Comparison of ENCODE assay signal across 19 cellular contexts in genomic region chr6:84346372-84346771, GRCh38.
DNase-seq lines count a peak whose midpoint lies in the region; ATAC-seq, FAIRE-seq and TF ChIP-seq lines count a peak whose summit lies in the region.
"Had no signal": no experiment of that assay in that cellular context is flagged by ENCODE, and none has a peak within 500 bp of the region (broad histone marks: within the 10 kb centered on the region; RNA-seq: fewer than 3 reads in every experiment).

No MANE protein-coding gene starts in this region.

- H3K4me1 Mint-ChIP-seq in osteocyte (ENCODE audit: unreplicated experiment), result no peaks in the 10 kb centered on the region
- H3K4me1 Mint-ChIP-seq: naive B cell had no signal

- H3F3A ChIP-seq in Loucy (ENCODE audit: low read depth), result no peaks in the 10 kb centered on the region

- no peaks in the 10 kb centered on the region for H3K4me1 ChIP-seq in Loucy (ENCODE audit: insufficient read depth, low read length, poor library complexity, severe bottlenecking)
- H3K4me1 ChIP-seq: esophagus squamous epithelium, left lung, thyroid gland had no signal

- no peaks in the 10 kb centered on the region for H3K36me3 Mint-ChIP-seq in osteocyte (ENCODE audit: unreplicated experiment)
- H3K36me3 Mint-ChIP-seq: naive B cell had no signal

- H4K20me1 ChIP-seq in Loucy (ENCODE audit: insufficient read depth, low read length, poor library complexity, severe bottlenecking), result no peaks in the 10 kb centered on the region

- H3K27me3 ChIP-seq in Loucy (ENCODE audit: insufficient read depth, low read length, poor library complexity, severe bottlenecking), result no peaks in the 10 kb centered on the region
- H3K27me3 ChIP-seq in bronchial epithelial cell (ENCODE audit: control insufficient read depth, insufficient read depth, low read length), result no peaks in the 10 kb centered on the region
- H3K27me3 ChIP-seq: esophagus squamous epithelium, left lung, thyroid gland had no signal

- no peak overlapping the region for H2AFZ ChIP-seq in Loucy (ENCODE audit: low read length)

- H3K9me3 ChIP-seq in Loucy (ENCODE audit: insufficient read depth, low read depth, low read length), result no peaks in the 10 kb centered on the region
- H3K9me3 ChIP-seq: esophagus squamous epithelium, left lung, thyroid gland had no signal

- no peaks in the 10 kb centered on the region for H3K9me3 Mint-ChIP-seq in osteocyte (ENCODE audit: unreplicated experiment)

- no peak overlapping the region for H3K4me2 ChIP-seq in Loucy (ENCODE audit: low read depth, low read length, poor library complexity, severe bottlenecking)
- H3K4me2 ChIP-seq: KMS-11 had no signal

- peaks cover 39% of the 10 kb centered on the region for H3K27me3 Mint-ChIP-seq in osteocyte (ENCODE audit: unreplicated experiment)

- H3K9ac ChIP-seq in Loucy (ENCODE audit: low read depth, low read length, poor library complexity, severe bottlenecking), result no peak overlapping the region
- H3K9ac ChIP-seq: KMS-11 had no signal

- DNase-seq in EH (ENCODE audit: low read depth) (peak; percentile 12), bronchial epithelial cell (ENCODE audit: low read depth) (peak; percentile 16), osteocyte (ENCODE audit: extremely low spot score, unreplicated experiment) (no peak), medulla oblongata (ENCODE audit: extremely low spot score) (no peak)
- DNase-seq in activated effector memory CD4-positive, alpha-beta T cell treated with anti-CD3 and anti-CD28 coated beads, Interleukin-2, amount 50 U/mL, for 16 hours, result no peak
- DNase-seq: activated CD4-positive, alpha-beta T cell treated with anti-CD3 and anti-CD28 coated beads for 4 hours; activated T-cell treated with anti-CD3 and anti-CD28 coated beads for 4 hours; Calu3; esophagus squamous epithelium; HCEC 1CT; left lung; naive B cell; NCI-H146; NCI-H510A; thyroid gland had no signal

- H3K4me3 ChIP-seq in Loucy (ENCODE audit: low read length, poor library complexity, severe bottlenecking), result no peak overlapping the region
- no peak overlapping the region for H3K4me3 ChIP-seq in bronchial epithelial cell (ENCODE audit: low read depth, low read length)
- H3K4me3 ChIP-seq: esophagus squamous epithelium, left lung, thyroid gland had no signal

- H3K4me3 Mint-ChIP-seq in osteocyte (ENCODE audit: unreplicated experiment), result no peak overlapping the region
- H3K4me3 Mint-ChIP-seq: naive B cell had no signal

- no peak for ATAC-seq in GM18858 (IDR thresholded peaks at IDR 0.05; ENCODE audit: unreplicated experiment)
- ATAC-seq: left lung had no signal

- H3K36me3 ChIP-seq in Loucy (ENCODE audit: insufficient read depth, low read length) (no peaks in the 10 kb centered on the region), bronchial epithelial cell (ENCODE audit: control insufficient read depth, insufficient read depth, low read length) (no peaks in the 10 kb centered on the region)
- H3K36me3 ChIP-seq: esophagus squamous epithelium, left lung, thyroid gland had no signal

- no peak overlapping the region for H3K27ac Mint-ChIP-seq in osteocyte (ENCODE audit: unreplicated experiment)

- no peaks in the 10 kb centered on the region for H3K79me2 ChIP-seq in Loucy (ENCODE audit: insufficient read depth, low read length)

- TF ChIP-seq CTCF in Loucy (conservative IDR thresholded peaks at IDR 0.05; ENCODE audit: low read length) (peak; percentile 66), bronchial epithelial cell (IDR thresholded peaks at IDR 0.05; ENCODE audit: insufficient read depth, low read length, severe bottlenecking) (peak; percentile 24), osteocyte (IDR thresholded peaks at IDR 0.05) (peak; percentile 29)

- no peaks in the 10 kb centered on the region for H3K9me2 ChIP-seq in Loucy (replicated peaks; ENCODE audit: low read depth, low read length)

- FAIRE-seq in bronchial epithelial cell (lab: Jason Lieb, UNC), result no peak
- FAIRE-seq: colon had no signal

Comparison
In these comparisons a context has a peak if more than half of its experiments do, and no peak if none do; other contexts are left out.
1. DNase-seq: peak in EH (single experiment) and bronchial epithelial cell (single experiment); none in osteocyte (single experiment), activated effector memory CD4-positive, alpha-beta T cell treated with anti-CD3 and anti-CD28 coated beads, Interleukin-2, amount 50 U/mL, for 16 hours (single experiment) and medulla oblongata (single experiment).
2. Peak in every context shown above with its lines, with median percentiles within 50 percentile points of each other: CTCF ChIP-seq.